In the genomic region with DNA sequence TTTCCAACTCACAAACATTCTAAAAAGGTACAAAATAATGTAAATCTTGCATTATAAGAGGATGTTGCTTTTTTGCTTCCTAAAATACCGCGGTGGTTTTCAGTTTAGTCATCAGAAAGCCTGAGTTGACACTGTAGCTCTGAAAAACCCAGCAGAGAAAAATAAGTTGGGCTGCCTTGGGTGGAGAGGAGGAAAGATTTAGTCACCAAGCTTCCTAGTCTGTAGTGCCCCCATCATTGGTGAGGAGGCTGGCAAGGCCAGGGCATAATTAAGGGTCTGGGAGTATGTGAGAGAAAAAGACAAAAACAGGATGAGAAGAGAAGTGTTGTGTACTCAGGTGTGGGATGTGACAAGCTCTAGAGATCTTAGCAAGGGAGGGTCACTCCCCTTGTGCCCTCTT, we compare ENCODE assay signal across 16 cellular contexts. TPM values are rescaled to one million over a fixed set of nuclear protein-coding genes. Genes with fewer than 3 reads are reported as not detected.
DNase-seq lines count a peak whose midpoint lies in the region; ATAC-seq and TF ChIP-seq lines count a peak whose summit lies in the region.
"Had no signal": no experiment of that assay in that cellular context is flagged by ENCODE, and none has a peak within 500 bp of the region (broad histone marks: within the 10 kb centered on the region; RNA-seq: fewer than 3 reads in every experiment).

No MANE protein-coding gene starts in this region.

- 0 out of 2 replicates have a peak overlapping the region, but pooled peaks have one; percentile 19 for H3K9ac ChIP-seq in IMR-90 (ENCODE audit: low read depth, low read length)
- no peak overlapping the region for H3K9ac ChIP-seq in neural progenitor cell
- H3K9ac ChIP-seq: BLaER1 treated with 17β-estradiol and CSF1 and Interleukin-3, amounts not matched to agents 10 nM and 100 nM; SK-N-SH had no signal

- H4K5ac ChIP-seq in IMR-90 (ENCODE audit: low read depth, low read length), result no peak overlapping the region

- POLR2A ChIA-PET in IMR-90 (lab: Charles Lee; ENCODE audit: unreplicated experiment), result no interaction called here

- peaks cover 15% of the 10 kb centered on the region for H3F3A ChIP-seq in neural progenitor cell (ENCODE audit: low read depth)

- peak overlapping the region; percentile 67; the same call in 1 of the 2 replicates for H2AK5ac ChIP-seq in IMR-90 (ENCODE audit: low read depth, low read length)

- peak overlapping the region; percentile 30 for H2BK5ac ChIP-seq in IMR-90 (ENCODE audit: low read depth, low read length, poor library complexity, severe bottlenecking)

- WGBS in IMR-90 (ENCODE audit: extremely low coverage in 2 of 2, insufficient read length in 1 of 2), 2 experiments, result no CpG with 5 or more reads among the region's 2 CpGs

- DNase-seq in EH (ENCODE audit: low read depth), result peak; percentile 59
- peak; percentile 34 for DNase-seq in IMR-90
- peak; percentile 54 for DNase-seq in astrocyte of the spinal cord (ENCODE audit: low read depth, low spot score)
- no peak for DNase-seq in neural progenitor cell (ENCODE audit: low spot score)
- no peak for DNase-seq in DMS 273 treated with DMSO at 0.1 percent for 48 hours (lab: John Stamatoyannopoulos, UW)
- DNase-seq: activated CD4-positive, CD25-positive, alpha-beta regulatory T cell treated with anti-CD3 and anti-CD28 coated beads, Interleukin-2, amount 50 U/mL, for 72 hours; activated gamma-delta T cell; cerebellar nuclear complex; foreskin melanocyte; left cardiac atrium; NCI-H774; SK-N-SH had no signal

- peak overlapping the region; percentile 84 for H3K14ac ChIP-seq in IMR-90 (replicated peaks; ENCODE audit: low read depth, low read length)

- H3K23ac ChIP-seq in IMR-90 (ENCODE audit: low read depth, low read length), result peak overlapping the region; percentile 80

- no peak for TF ChIP-seq RAD21 in IMR-90 (IDR thresholded peaks at IDR 0.05; ENCODE audit: low read length)

- H2BK20ac ChIP-seq in IMR-90 (ENCODE audit: low read depth, low read length), result peak overlapping the region; percentile 46; the same call in 1 of the 2 replicates

- no peaks in the 10 kb centered on the region for H3K9me3 Mint-ChIP-seq in neural progenitor cell

- peaks cover 8 to 52% of the 10 kb centered on the region in 2 experiments; a peak in 3 of 4 replicates for H3K79me1 ChIP-seq in IMR-90 (ENCODE audit: low read depth in 1 of 2, low read length in 2 of 2)

- H3K18ac ChIP-seq in IMR-90 (ENCODE audit: low read depth, low read length), result no peak overlapping the region

- ATAC-seq in IMR-90 (ENCODE audit: low read depth) (no peak), GM19397 (IDR thresholded peaks at IDR 0.05; ENCODE audit: unreplicated experiment) (no peak), GM18505 (IDR thresholded peaks at IDR 0.05; ENCODE audit: unreplicated experiment) (no peak), GM18909 (IDR thresholded peaks at IDR 0.05; ENCODE audit: poor library complexity, unreplicated experiment) (no peak)
- ATAC-seq: left cardiac atrium had no signal

- H3K27ac ChIP-seq in IMR-90 (ENCODE audit: insufficient read depth, low read length), result no peak overlapping the region
- no peak overlapping the region for H3K27ac ChIP-seq in neural progenitor cell
- H3K27ac ChIP-seq: BLaER1 treated with 17β-estradiol and CSF1 and Interleukin-3, amounts not matched to agents 10 nM and 100 nM had no signal

- TF ChIP-seq POLR2A in IMR-90 (IDR thresholded peaks at IDR 0.05; ENCODE audit: low read depth, low read length) (no peak), GM18505 (IDR thresholded peaks at IDR 0.05; ENCODE audit: borderline replicate concordance, extremely low read depth, insufficient read depth, insufficient read length) (no peak)

- H4K91ac ChIP-seq in IMR-90 (ENCODE audit: insufficient read depth, low read depth, low read length), result peak overlapping the region; percentile 40

- H2BK120ac ChIP-seq in IMR-90 (ENCODE audit: low read depth, low read length), result peak overlapping the region; percentile 71

- peaks cover 11% of the 10 kb centered on the region for H3K79me2 ChIP-seq in neural progenitor cell (ENCODE audit: low read depth)

- H3K36me3 ChIP-seq in IMR-90 (ENCODE audit: control insufficient read depth, insufficient read depth, low read length) (no peaks in the 10 kb centered on the region), neural progenitor cell (no peaks in the 10 kb centered on the region)
- H3K36me3 ChIP-seq: BLaER1 treated with 17β-estradiol and CSF1 and Interleukin-3, amounts not matched to agents 10 nM and 100 nM had no signal

- CTCF ChIA-PET in IMR-90 (lab: Yijun Ruan, JAX), result no interaction called here

- peaks cover 29% of the 10 kb centered on the region for H3K4me1 Mint-ChIP-seq in neural progenitor cell

- peaks cover 3% of the 10 kb centered on the region for H3K36me3 Mint-ChIP-seq in neural progenitor cell

- H3K4me3 ChIP-seq in IMR-90 (ENCODE audit: insufficient read depth, low read depth, low read length) (no peak overlapping the region), astrocyte of the spinal cord (ENCODE audit: low read depth, low read length) (no peak overlapping the region), neural progenitor cell (no peak overlapping the region)
- H3K4me3 ChIP-seq: BLaER1 treated with 17β-estradiol and CSF1 and Interleukin-3, amounts not matched to agents 10 nM and 100 nM had no signal

- H3K4me1 ChIP-seq in IMR-90 (ENCODE audit: control insufficient read depth, insufficient read depth, low read length) (peaks cover 21% of the 10 kb centered on the region), neural progenitor cell (peaks cover 31% of the 10 kb centered on the region)

- peaks cover 14% of the 10 kb centered on the region for H3K9me1 ChIP-seq in IMR-90 (ENCODE audit: insufficient read depth, low read length)

- no peaks in the 10 kb centered on the region for H3K27me3 ChIP-seq in IMR-90 (ENCODE audit: control insufficient read depth, insufficient read depth, low read length)
- H3K27me3 ChIP-seq in neural progenitor cell, result peaks cover 22% of the 10 kb centered on the region

- H2AFZ ChIP-seq in IMR-90 (replicated peaks; ENCODE audit: low read length, poor library complexity) (peak overlapping the region; percentile 26), neural progenitor cell (replicated peaks) (no peak overlapping the region)

- peak overlapping the region in 1 of 2 experiments; percentile 71; a peak in 2 of 4 replicates for H4K8ac ChIP-seq in IMR-90 (ENCODE audit: low read depth in 2 of 2, low read length in 2 of 2)

- H3K27ac Mint-ChIP-seq in neural progenitor cell, result peak overlapping the region; percentile 2

- intact Hi-C loops in IMR-90 (cut with micrococcal nuclease), result loop anchor here (10.0 kb wide), 1 partner anchor 552 kb away; no protein-coding TSS in a partner anchor

- H3K4ac ChIP-seq in IMR-90 (ENCODE audit: low read depth, low read length), result peak overlapping the region; percentile 81

- H3K4me2 ChIP-seq in IMR-90 (ENCODE audit: low read depth, low read length) (peak overlapping the region; percentile 36), neural progenitor cell (no peak overlapping the region)
- H3K4me2 ChIP-seq: SK-N-SH had no signal

- no TSS peak for BruUV-seq in IMR-90 (replicated peaks; lab: Mats Ljungman, UMichigan)

- H3K9me3 ChIP-seq in IMR-90 (ENCODE audit: control insufficient read depth, insufficient read depth, low read length) (no peaks in the 10 kb centered on the region), neural progenitor cell (ENCODE audit: low read depth) (no peaks in the 10 kb centered on the region)
- H3K9me3 ChIP-seq: BLaER1 treated with 17β-estradiol and CSF1 and Interleukin-3, amounts not matched to agents 10 nM and 100 nM; SK-N-SH had no signal

- in situ Hi-C loops in IMR-90 (cut with MboI; ENCODE audit: low sequenced_read_pairs) (no loop called here), astrocyte of the spinal cord (cut with HindIII; ENCODE audit: low sequenced_read_pairs) (no loop called here)

- no peak overlapping the region for H3K4me3 Mint-ChIP-seq in neural progenitor cell

- H3K27me3 Mint-ChIP-seq in neural progenitor cell (ENCODE audit: insufficient read depth, low read depth), result peaks cover 4% of the 10 kb centered on the region

- H2BK15ac ChIP-seq in IMR-90 (ENCODE audit: low read depth, low read length), result peak overlapping the region; percentile 67; the same call in 1 of the 3 replicates

- dilution Hi-C loops in IMR-90 (cut with HindIII; ENCODE audit: low sequenced_read_pairs, unreplicated experiment), result no loop called here

- H3K56ac ChIP-seq in IMR-90 (ENCODE audit: extremely low read depth, insufficient read depth, low read length), result no peak overlapping the region

- H4K20me1 ChIP-seq in IMR-90 (ENCODE audit: insufficient read depth, low read length) (peaks cover 12% of the 10 kb centered on the region), neural progenitor cell (ENCODE audit: low read depth) (no peaks in the 10 kb centered on the region)

- H2AK9ac ChIP-seq in IMR-90 (replicated peaks; ENCODE audit: low read depth, low read length, poor library complexity), result peak overlapping the region; percentile 56

- no peak for TF ChIP-seq CTCF in IMR-90 (conservative IDR thresholded peaks at IDR 0.05; ENCODE audit: low read depth, low read length)
- no peak for TF ChIP-seq CTCF in astrocyte of the spinal cord (IDR thresholded peaks at IDR 0.05; ENCODE audit: low read depth, low read length)
- TF ChIP-seq CTCF in neural progenitor cell (IDR thresholded peaks at IDR 0.05), result no peak

TF ChIP-seq in IMR-90, 13 proteins besides CTCF, POLR2A, EP300 and RAD21:
- TF ChIP-seq MAFK (IDR thresholded peaks at IDR 0.05; ENCODE audit: low read depth, low read length) (peak; percentile 16; the same call in 1 of the 2 replicates), CHD1 (IDR thresholded peaks at IDR 0.05; ENCODE audit: low read depth, low read length) (no peak)

RNA-seq across cellular contexts. Expression of a gene that starts 5.7 kb away (rescaled TPM):
- 23.6 and 28.3 TPM in 2 replicates for total RNA-seq in IMR-90 (2012; rRNA removed)
- polyA plus RNA-seq in IMR-90 (2012; rRNA removed), result 42.4 and 51.2 TPM in 2 replicates
- polyA plus RNA-seq in IMR-90 (2012; cell fraction: cytosol; rRNA removed), result 17.9 and 29.2 TPM in 2 replicates
- 75.1 and 198 TPM in 2 replicates for polyA plus RNA-seq in IMR-90 (2012; cell fraction: nucleus; rRNA removed; ENCODE audit: low replicate concordance)
- 13.9 and 18.6 TPM in 2 replicates for total RNA-seq in neural progenitor cell (ENCODE audit: low replicate concordance)

Comparison
In these comparisons a context has a peak if more than half of its experiments do, and no peak if none do; other contexts are left out.
1. DNase-seq: peak in EH (single experiment), IMR-90 (single experiment) and astrocyte of the spinal cord (single experiment); none in neural progenitor cell (single experiment) and DMS 273 treated with DMSO at 0.1 percent for 48 hours (single experiment).